ENCODE assay signal across 22 cellular contexts in the genomic region with DNA sequence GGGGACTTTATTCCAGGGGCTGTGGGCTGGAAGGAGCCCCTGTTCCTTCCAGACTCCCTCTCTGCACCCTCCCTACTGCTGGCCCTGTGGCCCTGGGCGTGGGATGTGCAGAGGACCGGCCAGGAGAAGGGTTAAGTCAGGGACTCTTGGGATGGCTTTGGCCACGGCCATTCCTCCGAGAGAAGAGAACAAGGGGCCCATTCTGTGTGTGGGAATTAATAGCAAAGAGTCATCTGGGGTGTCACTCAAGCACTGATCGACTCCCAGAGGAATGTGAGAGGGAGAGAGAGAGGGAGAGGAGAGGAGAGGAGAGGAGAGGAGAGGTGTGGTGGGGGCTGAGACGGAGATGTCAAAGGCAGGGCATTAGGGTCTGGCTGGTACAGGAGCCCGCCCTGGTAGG. TPM values are rescaled to one million over a fixed set of nuclear protein-coding genes. Genes with fewer than 3 reads are reported as not detected.
DNase-seq lines count a peak whose midpoint lies in the region; ATAC-seq and TF ChIP-seq lines count a peak whose summit lies in the region.
"Had no signal": no experiment of that assay in that cellular context is flagged by ENCODE, and none has a peak within 500 bp of the region (broad histone marks: within the 10 kb centered on the region; RNA-seq: fewer than 3 reads in every experiment).

No MANE protein-coding gene starts in this region.

- H3K36me3 Mint-ChIP-seq in natural killer cell: no peaks in the 10 kb centered on the region
- H3K36me3 Mint-ChIP-seq in natural killer cell treated with Interleukin-12 subunit alpha and Interleukin-12 subunit beta and Interleukin-15 and Interleukin-18, amount 100 ng/mL, for 72 hours: no peaks in the 10 kb centered on the region
- H3K36me3 Mint-ChIP-seq: CD4-positive, alpha-beta memory T cell had no signal

- peak overlapping the region; percentile 83 to 84 for H3K27ac Mint-ChIP-seq in natural killer cell
- peak overlapping the region in 1 of 2 donors; percentile 66 for H3K27ac Mint-ChIP-seq in natural killer cell treated with Interleukin-12 subunit alpha and Interleukin-12 subunit beta and Interleukin-15 and Interleukin-18, amount 100 ng/mL, for 72 hours
- H3K27ac Mint-ChIP-seq: activated naive CD8-positive, alpha-beta T cell; activated T-cell treated with anti-CD3 and anti-CD28 coated beads, Interleukin-2, amount 50 U/mL, for 24 hours; CD4-positive, alpha-beta memory T cell had no signal

- no peaks in the 10 kb centered on the region for H3K27me3 Mint-ChIP-seq in natural killer cell (ENCODE audit: low read depth in 2 of 2)
- no peaks in the 10 kb centered on the region for H3K27me3 Mint-ChIP-seq in natural killer cell treated with Interleukin-12 subunit alpha and Interleukin-12 subunit beta and Interleukin-15 and Interleukin-18, amount 100 ng/mL, for 72 hours
- H3K27me3 Mint-ChIP-seq: activated naive CD8-positive, alpha-beta T cell; activated T-cell treated with anti-CD3 and anti-CD28 coated beads, Interleukin-2, amount 50 U/mL, for 24 hours; CD4-positive, alpha-beta memory T cell had no signal

- H3K4me3 ChIP-seq in vagina: no peak overlapping the region
- no peak overlapping the region for H3K4me3 ChIP-seq in effector memory CD4-positive, alpha-beta T cell (ENCODE audit: insufficient read depth, low read depth, low read length, poor library complexity, severe bottlenecking)
- H3K4me3 ChIP-seq: hepatocyte, prostate gland, stomach had no signal

- intact Hi-C loops in natural killer cell (cut with micrococcal nuclease): no loop called here
- intact Hi-C loops in vagina (cut with DNase I): no loop called here

- no peaks in the 10 kb centered on the region for H3K9me3 ChIP-seq in vagina
- H3K9me3 ChIP-seq in effector memory CD4-positive, alpha-beta T cell (ENCODE audit: control insufficient read depth, low read length): no peaks in the 10 kb centered on the region
- H3K9me3 ChIP-seq: prostate gland, stomach had no signal

- TF ChIP-seq CTCF in natural killer cell (IDR thresholded peaks at IDR 0.05) (no peak), foreskin keratinocyte (conservative IDR thresholded peaks at IDR 0.05) (no peak), vagina (IDR thresholded peaks at IDR 0.05) (no peak)

- H3K4me1 Mint-ChIP-seq in natural killer cell: peaks cover 37 to 62% of the 10 kb centered on the region in 2 donors
- H3K4me1 Mint-ChIP-seq in natural killer cell treated with Interleukin-12 subunit alpha and Interleukin-12 subunit beta and Interleukin-15 and Interleukin-18, amount 100 ng/mL, for 72 hours (ENCODE audit: low read depth in 2 of 2): peaks cover 30 to 37% of the 10 kb centered on the region in 2 donors
- H3K4me1 Mint-ChIP-seq: CD4-positive, alpha-beta memory T cell had no signal

- no peaks in the 10 kb centered on the region for H3K9me3 Mint-ChIP-seq in natural killer cell
- H3K9me3 Mint-ChIP-seq in natural killer cell treated with Interleukin-12 subunit alpha and Interleukin-12 subunit beta and Interleukin-15 and Interleukin-18, amount 100 ng/mL, for 72 hours: no peaks in the 10 kb centered on the region
- H3K9me3 Mint-ChIP-seq: activated T-cell treated with anti-CD3 and anti-CD28 coated beads, Interleukin-2, amount 50 U/mL, for 24 hours; CD4-positive, alpha-beta memory T cell; H9 had no signal

- H3K27me3 ChIP-seq in foreskin keratinocyte (no peaks in the 10 kb centered on the region), vagina (no peaks in the 10 kb centered on the region)
- H3K27me3 ChIP-seq in effector memory CD4-positive, alpha-beta T cell (replicated peaks; ENCODE audit: control insufficient read depth, insufficient read depth, low read length, poor library complexity, severe bottlenecking): no peaks in the 10 kb centered on the region
- H3K27me3 ChIP-seq: hepatocyte had no signal

- no peak for TF ChIP-seq POLR2A in vagina (IDR thresholded peaks at IDR 0.05)

- H3K4me1 ChIP-seq in foreskin keratinocyte (peaks cover 18% of the 10 kb centered on the region), vagina (peaks cover 30% of the 10 kb centered on the region)
- H3K4me1 ChIP-seq in effector memory CD4-positive, alpha-beta T cell (ENCODE audit: control insufficient read depth, insufficient read depth, low read length, poor library complexity, severe bottlenecking): no peaks in the 10 kb centered on the region
- H3K4me1 ChIP-seq: prostate gland had no signal

- no peaks in the 10 kb centered on the region for H3K36me3 ChIP-seq in vagina
- H3K36me3 ChIP-seq in effector memory CD4-positive, alpha-beta T cell (ENCODE audit: control insufficient read depth, insufficient read depth, low read length): no peaks in the 10 kb centered on the region
- H3K36me3 ChIP-seq: prostate gland, stomach had no signal

- H3K27ac ChIP-seq in foreskin keratinocyte: no peak overlapping the region
- H3K27ac ChIP-seq in vagina: peak overlapping the region; percentile 27
- no peak overlapping the region for H3K27ac ChIP-seq in effector memory CD4-positive, alpha-beta T cell (ENCODE audit: insufficient read depth, low read length, poor library complexity, severe bottlenecking)
- H3K27ac ChIP-seq: hepatocyte, prostate gland had no signal

- ATAC-seq in natural killer cell: no peak
- no peak for ATAC-seq in natural killer cell treated with Interleukin-12 subunit alpha and Interleukin-12 subunit beta and Interleukin-15 and Interleukin-18, amount 100 ng/mL, for 72 hours
- no peak for ATAC-seq in foreskin keratinocyte
- ATAC-seq in HG02763 (IDR thresholded peaks at IDR 0.05; ENCODE audit: unreplicated experiment): no peak
- ATAC-seq: left lobe of liver had no signal

- DNase-seq in natural killer cell (no peak), foreskin keratinocyte (peak; percentile 21 to 52), nucleus accumbens (lab: John Stamatoyannopoulos, UW) (peak in 29 of 56 donors; percentile 31 to 66 (median 51)), vagina (ENCODE audit: extremely low spot score in 2 of 2) (no peak), NCI-H128 (lab: John Stamatoyannopoulos, UW; ENCODE audit: unreplicated experiment) (no peak)
- DNase-seq in natural killer cell treated with Interleukin-12 subunit alpha and Interleukin-12 subunit beta and Interleukin-15 and Interleukin-18, amount 100 ng/mL, for 72 hours (ENCODE audit: low spot score): no peak
- DNase-seq in effector memory CD4-positive, alpha-beta T cell: no peak
- DNase-seq: ACHN; activated CD4-positive, alpha-beta T cell treated with anti-CD3 and anti-CD28 coated beads, Interleukin-2, amount 50 U/mL, for 4 hours; activated T-cell treated with anti-CD3 and anti-CD28 coated beads, Interleukin-2, amount 50 U/mL, for 24 hours; CD4-positive, alpha-beta memory T cell; EL; H9; NCI-H146; stomach had no signal

- H3K4me3 Mint-ChIP-seq in natural killer cell: no peak overlapping the region
- no peak overlapping the region for H3K4me3 Mint-ChIP-seq in natural killer cell treated with Interleukin-12 subunit alpha and Interleukin-12 subunit beta and Interleukin-15 and Interleukin-18, amount 100 ng/mL, for 72 hours
- H3K4me3 Mint-ChIP-seq: activated naive CD8-positive, alpha-beta T cell; activated T-cell treated with anti-CD3 and anti-CD28 coated beads, Interleukin-2, amount 50 U/mL, for 24 hours; CD4-positive, alpha-beta memory T cell; H9 had no signal

RNA-seq across cellular contexts. Expression of a gene that starts 14.2 kb away (rescaled TPM):
- not detected for total RNA-seq in natural killer cell
- total RNA-seq in natural killer cell treated with Interleukin-12 subunit alpha and Interleukin-12 subunit beta and Interleukin-15 and Interleukin-18, amount 100 ng/mL, for 72 hours: not detected
- total RNA-seq in foreskin keratinocyte: 0.14 TPM in 1 of 2 replicates, not detected in the other
- 0.03 TPM in 1 of 2 replicates, not detected in the other for polyA plus RNA-seq in foreskin keratinocyte
- 3.2 TPM for total RNA-seq in vagina
- total RNA-seq: bronchial epithelial cell; CD4-positive, alpha-beta memory T cell; hepatocyte; HT1080 had no signal
- polyA plus RNA-seq: CD4-positive, alpha-beta memory T cell; hepatocyte had no signal

RNA-seq across cellular contexts. Expression of a gene that starts 45.0 kb away (rescaled TPM):
- total RNA-seq in natural killer cell (10 to 100 TPM; 38.7 to 40.6 (median 38.8) TPM), foreskin keratinocyte (80.0 and 101 TPM in 2 replicates), vagina (57.9 TPM)
- total RNA-seq in natural killer cell treated with Interleukin-12 subunit alpha and Interleukin-12 subunit beta and Interleukin-15 and Interleukin-18, amount 100 ng/mL, for 72 hours: 10 to 100 TPM; 65.2 to 96.3 TPM
- 191 and 200 TPM in 2 replicates for polyA plus RNA-seq in foreskin keratinocyte

RNA-seq across cellular contexts. Expression of a gene that starts 45.1 kb away (rescaled TPM):
- total RNA-seq in natural killer cell: not detected
- total RNA-seq in natural killer cell treated with Interleukin-12 subunit alpha and Interleukin-12 subunit beta and Interleukin-15 and Interleukin-18, amount 100 ng/mL, for 72 hours: under 1 TPM in 1 of 2 donors, not detected in 1; 0.33 TPM
- 0.10 and 0.21 TPM in 2 replicates for total RNA-seq in foreskin keratinocyte
- polyA plus RNA-seq in foreskin keratinocyte: 0.10 and 0.13 TPM in 2 replicates
- total RNA-seq in vagina: not detected
- total RNA-seq: bronchial epithelial cell; CD4-positive, alpha-beta memory T cell; stomach had no signal
- polyA plus RNA-seq: CD4-positive, alpha-beta memory T cell had no signal

RNA-seq across cellular contexts. Expression of a gene that starts 58.7 kb away (rescaled TPM):
- total RNA-seq in natural killer cell (10 to 100 TPM; 28.4 to 30.9 (median 29.9) TPM), foreskin keratinocyte (27.5 and 28.3 TPM in 2 replicates), vagina (21.1 TPM)
- 10 to 100 TPM; 14.8 to 18.8 TPM for total RNA-seq in natural killer cell treated with Interleukin-12 subunit alpha and Interleukin-12 subunit beta and Interleukin-15 and Interleukin-18, amount 100 ng/mL, for 72 hours
- polyA plus RNA-seq in foreskin keratinocyte: 25.8 and 27.0 TPM in 2 replicates

Comparison
In these comparisons a context has a peak if more than half of its experiments do, and no peak if none do; other contexts are left out.
1. DNase-seq: peak in foreskin keratinocyte (2 of 2) and nucleus accumbens (29 of 56); none in natural killer cell (single experiment), natural killer cell treated with Interleukin-12 subunit alpha and Interleukin-12 subunit beta and Interleukin-15 and Interleukin-18, amount 100 ng/mL, for 72 hours (single experiment), vagina (0 of 2), NCI-H128 (single experiment) and effector memory CD4-positive, alpha-beta T cell (0 of 3).